In the genomic region with DNA sequence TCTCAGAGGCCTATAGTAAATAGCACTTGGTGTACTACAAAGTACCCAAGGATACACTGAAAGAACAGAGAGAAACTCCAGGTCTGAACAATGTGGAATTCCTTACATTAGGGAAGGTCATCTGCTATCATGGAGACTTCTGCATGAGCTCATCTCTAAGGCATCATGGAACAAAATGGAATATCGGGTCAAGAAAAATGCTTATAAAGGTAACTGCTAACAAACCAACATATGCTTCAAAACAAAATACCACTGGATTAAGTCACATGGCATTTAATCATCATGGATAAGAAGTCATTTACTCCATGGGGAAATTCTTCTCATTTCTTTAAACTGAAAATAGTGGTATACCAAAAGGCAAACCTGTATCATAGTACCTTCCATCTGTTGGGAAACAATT, we compare ENCODE assay signal across 2 cellular contexts.
TF ChIP-seq lines count a peak whose summit lies in the region.

No MANE protein-coding gene starts in this region.

TF ChIP-seq in SK-N-SH, 30 proteins besides CTCF, POLR2A, EP300 and RAD21 (continued from another document):
- TF ChIP-seq, protein P1, sequence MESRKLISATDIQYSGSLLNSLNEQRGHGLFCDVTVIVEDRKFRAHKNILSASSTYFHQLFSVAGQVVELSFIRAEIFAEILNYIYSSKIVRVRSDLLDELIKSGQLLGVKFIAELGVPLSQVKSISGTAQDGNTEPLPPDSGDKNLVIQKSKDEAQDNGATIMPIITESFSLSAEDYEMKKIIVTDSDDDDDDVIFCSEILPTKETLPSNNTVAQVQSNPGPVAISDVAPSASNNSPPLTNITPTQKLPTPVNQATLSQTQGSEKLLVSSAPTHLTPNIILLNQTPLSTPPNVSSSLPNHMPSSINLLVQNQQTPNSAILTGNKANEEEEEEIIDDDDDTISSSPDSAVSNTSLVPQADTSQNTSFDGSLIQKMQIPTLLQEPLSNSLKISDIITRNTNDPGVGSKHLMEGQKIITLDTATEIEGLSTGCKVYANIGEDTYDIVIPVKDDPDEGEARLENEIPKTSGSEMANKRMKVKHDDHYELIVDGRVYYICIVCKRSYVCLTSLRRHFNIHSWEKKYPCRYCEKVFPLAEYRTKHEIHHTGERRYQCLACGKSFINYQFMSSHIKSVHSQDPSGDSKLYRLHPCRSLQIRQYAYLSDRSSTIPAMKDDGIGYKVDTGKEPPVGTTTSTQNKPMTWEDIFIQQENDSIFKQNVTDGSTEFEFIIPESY (IDR thresholded peaks at IDR 0.05; ENCODE audit: borderline replicate concordance, low read depth): no peak
- TF ChIP-seq JUND (IDR thresholded peaks at IDR 0.05): no peak
- no peak for TF ChIP-seq TCF12 (IDR thresholded peaks at IDR 0.05)
- TF ChIP-seq MEF2A (IDR thresholded peaks at IDR 0.05; ENCODE audit: borderline replicate concordance, low read depth): no peak

TF ChIP-seq in SK-N-SH treated with all-trans-retinoic acid at 6 μM for 48 hours, 23 proteins besides CTCF, POLR2A, EP300 and RAD21 (continued from another document):
- TF ChIP-seq SNAI2 (CRISPR knock-in tag; IDR thresholded peaks at IDR 0.05): no peak
- TF ChIP-seq, protein P2, sequence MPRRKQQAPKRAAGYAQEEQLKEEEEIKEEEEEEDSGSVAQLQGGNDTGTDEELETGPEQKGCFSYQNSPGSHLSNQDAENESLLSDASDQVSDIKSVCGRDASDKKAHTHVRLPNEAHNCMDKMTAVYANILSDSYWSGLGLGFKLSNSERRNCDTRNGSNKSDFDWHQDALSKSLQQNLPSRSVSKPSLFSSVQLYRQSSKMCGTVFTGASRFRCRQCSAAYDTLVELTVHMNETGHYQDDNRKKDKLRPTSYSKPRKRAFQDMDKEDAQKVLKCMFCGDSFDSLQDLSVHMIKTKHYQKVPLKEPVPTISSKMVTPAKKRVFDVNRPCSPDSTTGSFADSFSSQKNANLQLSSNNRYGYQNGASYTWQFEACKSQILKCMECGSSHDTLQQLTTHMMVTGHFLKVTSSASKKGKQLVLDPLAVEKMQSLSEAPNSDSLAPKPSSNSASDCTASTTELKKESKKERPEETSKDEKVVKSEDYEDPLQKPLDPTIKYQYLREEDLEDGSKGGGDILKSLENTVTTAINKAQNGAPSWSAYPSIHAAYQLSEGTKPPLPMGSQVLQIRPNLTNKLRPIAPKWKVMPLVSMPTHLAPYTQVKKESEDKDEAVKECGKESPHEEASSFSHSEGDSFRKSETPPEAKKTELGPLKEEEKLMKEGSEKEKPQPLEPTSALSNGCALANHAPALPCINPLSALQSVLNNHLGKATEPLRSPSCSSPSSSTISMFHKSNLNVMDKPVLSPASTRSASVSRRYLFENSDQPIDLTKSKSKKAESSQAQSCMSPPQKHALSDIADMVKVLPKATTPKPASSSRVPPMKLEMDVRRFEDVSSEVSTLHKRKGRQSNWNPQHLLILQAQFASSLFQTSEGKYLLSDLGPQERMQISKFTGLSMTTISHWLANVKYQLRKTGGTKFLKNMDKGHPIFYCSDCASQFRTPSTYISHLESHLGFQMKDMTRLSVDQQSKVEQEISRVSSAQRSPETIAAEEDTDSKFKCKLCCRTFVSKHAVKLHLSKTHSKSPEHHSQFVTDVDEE (CRISPR knock-in tag; IDR thresholded peaks at IDR 0.05): no peak
